ENCODE assay signal across 14 cellular contexts in the genomic region with DNA sequence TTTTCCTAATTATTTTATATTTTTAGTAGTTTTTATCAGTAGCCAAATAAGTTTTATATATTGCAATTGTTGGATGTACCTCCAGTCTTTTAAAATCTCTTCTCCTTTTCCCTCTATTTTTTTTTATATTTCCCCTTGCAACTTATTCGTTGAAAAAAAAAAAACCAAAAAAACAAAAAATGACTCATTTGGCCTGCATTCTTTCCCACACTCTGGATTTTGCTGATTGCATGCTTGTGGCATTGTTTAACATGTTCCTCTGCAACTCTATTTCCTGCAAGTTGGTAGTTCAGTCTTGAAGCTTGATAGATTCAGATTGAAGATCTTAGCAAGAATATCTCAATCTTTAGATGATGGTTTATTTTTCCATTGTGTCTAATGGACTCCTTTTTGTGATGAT.
DNase-seq lines count a peak whose midpoint lies in the region; ATAC-seq and TF ChIP-seq lines count a peak whose summit lies in the region.
"Had no signal": no experiment of that assay in that cellular context is flagged by ENCODE, and none has a peak within 500 bp of the region (broad histone marks: within the 10 kb centered on the region; RNA-seq: fewer than 3 reads in every experiment).

No MANE protein-coding gene starts in this region.

- no peak overlapping the region for H3K4me3 Mint-ChIP-seq in activated CD8-positive, alpha-beta T cell treated with anti-CD3 and anti-CD28 coated beads, Interleukin-2, amount 10 ng/mL, durations not matched to agents 7 days and 5 days
- H3K4me3 Mint-ChIP-seq: CD14-positive monocyte; neural progenitor cell; stimulated activated effector memory CD8-positive, alpha-beta T cell treated with anti-CD3 and anti-CD28 coated beads, Interleukin-12 subunit alpha, Interleukin-12 subunit beta, amount 100 ng/mL, for 72 hours had no signal

- no peak overlapping the region for H3K27ac Mint-ChIP-seq in activated CD8-positive, alpha-beta T cell treated with anti-CD3 and anti-CD28 coated beads, Interleukin-2, amount 10 ng/mL, durations not matched to agents 7 days and 5 days
- H3K27ac Mint-ChIP-seq: CD14-positive monocyte; neural progenitor cell; stimulated activated effector memory CD8-positive, alpha-beta T cell treated with anti-CD3 and anti-CD28 coated beads, Interleukin-12 subunit alpha, Interleukin-12 subunit beta, amount 100 ng/mL, for 72 hours had no signal

- H3K4me1 Mint-ChIP-seq in activated CD8-positive, alpha-beta T cell treated with anti-CD3 and anti-CD28 coated beads, Interleukin-2, amount 10 ng/mL, durations not matched to agents 7 days and 5 days (ENCODE audit: low read depth) = no peaks in the 10 kb centered on the region
- H3K4me1 Mint-ChIP-seq: CD14-positive monocyte; stimulated activated effector memory CD8-positive, alpha-beta T cell treated with anti-CD3 and anti-CD28 coated beads, Interleukin-12 subunit alpha, Interleukin-12 subunit beta, amount 100 ng/mL, for 72 hours had no signal

- DNase-seq in AG08396 (ENCODE audit: low spot score) (peak; percentile 47), M059J (ENCODE audit: low read depth) (peak; percentile 93), choroid plexus epithelial cell (ENCODE audit: low read depth) (peak; percentile 96), kidney tubule cell (ENCODE audit: low spot score) (peak; percentile 83), left colon (no peak), ureter (ENCODE audit: low spot score) (no peak)
- no peak for DNase-seq in activated CD8-positive, alpha-beta T cell treated with anti-CD3 and anti-CD28 coated beads, Interleukin-2, amount 10 ng/mL, durations not matched to agents 7 days and 5 days
- DNase-seq: kidney, NCI-H446 had no signal

- intact Hi-C loops in left colon (cut with DNase I, micrococcal nuclease) = no loop called here

- CTCF ChIA-PET in activated CD8-positive, alpha-beta T cell treated with anti-CD3 and anti-CD28 coated beads, Interleukin-2, amount 10 ng/mL, durations not matched to agents 7 days and 5 days (lab: Charles Lee) = no interaction called here

- no peak for TF ChIP-seq CTCF in choroid plexus epithelial cell (conservative IDR thresholded peaks at IDR 0.05; ENCODE audit: low read depth, low read length)

- H3K27me3 Mint-ChIP-seq in activated CD8-positive, alpha-beta T cell treated with anti-CD3 and anti-CD28 coated beads, Interleukin-2, amount 10 ng/mL, durations not matched to agents 7 days and 5 days (ENCODE audit: low read depth) = no peaks in the 10 kb centered on the region

- POLR2A ChIA-PET in activated CD8-positive, alpha-beta T cell treated with anti-CD3 and anti-CD28 coated beads, Interleukin-2, amount 10 ng/mL, durations not matched to agents 7 days and 5 days (lab: Charles Lee) = no interaction called here

- H3K9me3 Mint-ChIP-seq in activated CD8-positive, alpha-beta T cell treated with anti-CD3 and anti-CD28 coated beads, Interleukin-2, amount 10 ng/mL, durations not matched to agents 7 days and 5 days (ENCODE audit: insufficient read depth) = no peaks in the 10 kb centered on the region
- H3K9me3 Mint-ChIP-seq: neural progenitor cell had no signal

- no peak overlapping the region for H3K4me3 ChIP-seq in choroid plexus epithelial cell (ENCODE audit: low read depth, low read length)
- H3K4me3 ChIP-seq: neural progenitor cell had no signal

- H3K36me3 Mint-ChIP-seq in activated CD8-positive, alpha-beta T cell treated with anti-CD3 and anti-CD28 coated beads, Interleukin-2, amount 10 ng/mL, durations not matched to agents 7 days and 5 days (ENCODE audit: low read depth) = no peaks in the 10 kb centered on the region
- H3K36me3 Mint-ChIP-seq: CD14-positive monocyte; neural progenitor cell; stimulated activated effector memory CD8-positive, alpha-beta T cell treated with anti-CD3 and anti-CD28 coated beads, Interleukin-12 subunit alpha, Interleukin-12 subunit beta, amount 100 ng/mL, for 72 hours had no signal

- ATAC-seq in activated CD8-positive, alpha-beta T cell treated with anti-CD3 and anti-CD28 coated beads, Interleukin-2, amount 10 ng/mL, durations not matched to agents 7 days and 5 days = no peak
- ATAC-seq in left colon (no peak), HG03139 (IDR thresholded peaks at IDR 0.05; ENCODE audit: unreplicated experiment) (no peak)
- ATAC-seq: Right ventricle myocardium inferior; stimulated activated effector memory CD8-positive, alpha-beta T cell treated with anti-CD3 and anti-CD28 coated beads, Interleukin-12 subunit alpha, Interleukin-12 subunit beta, amount 100 ng/mL, for 72 hours had no signal

Comparison
In these comparisons a context has a peak if more than half of its experiments do, and no peak if none do; other contexts are left out.
1. DNase-seq: peak in AG08396 (single experiment), M059J (single experiment), choroid plexus epithelial cell (single experiment) and kidney tubule cell (single experiment); none in activated CD8-positive, alpha-beta T cell treated with anti-CD3 and anti-CD28 coated beads, Interleukin-2, amount 10 ng/mL, durations not matched to agents 7 days and 5 days (single experiment), left colon (0 of 2) and ureter (single experiment).